In genomic region chr2:173151671-173152398, GRCh38 we compare ENCODE assay signal across 10 cellular contexts.
DNase-seq lines count a peak whose midpoint lies in the region; ATAC-seq lines count a peak whose summit lies in the region.
"Had no signal": no experiment of that assay in that cellular context is flagged by ENCODE, and none has a peak within 500 bp of the region (broad histone marks: within the 10 kb centered on the region; RNA-seq: fewer than 3 reads in every experiment).

No MANE protein-coding gene starts in this region.

- H3K4me1 Mint-ChIP-seq in T-helper 17 cell, result peaks cover 6% of the 10 kb centered on the region

- peaks cover 7% of the 10 kb centered on the region for H3K27me3 Mint-ChIP-seq in T-helper 17 cell

- no peak overlapping the region for H3K4me3 Mint-ChIP-seq in T-helper 17 cell

- ATAC-seq in GM21825 (IDR thresholded peaks at IDR 0.05; ENCODE audit: unreplicated experiment) (peak; percentile 60), T-helper 17 cell (no peak), GM19455 (IDR thresholded peaks at IDR 0.05; ENCODE audit: unreplicated experiment) (no peak), HG02571 (IDR thresholded peaks at IDR 0.05; ENCODE audit: unreplicated experiment) (no peak)
- ATAC-seq: Right ventricle myocardium inferior had no signal

- H3K9me3 ChIP-seq in T-helper 17 cell (ENCODE audit: control insufficient read depth, low read length, poor library complexity, severe bottlenecking), result no peaks in the 10 kb centered on the region
- H3K9me3 ChIP-seq: tibial nerve had no signal

- no peaks in the 10 kb centered on the region for H3K36me3 Mint-ChIP-seq in T-helper 17 cell (ENCODE audit: low read depth)

- DNase-seq in GM03348 (ENCODE audit: low spot score), result peak; percentile 40
- peak; percentile 87 for DNase-seq in NCI-H460 (ENCODE audit: extremely low read depth, low read depth)
- DNase-seq in fibroblast of the conjunctiva (ENCODE audit: low read depth), result peak; percentile 42
- DNase-seq in T-helper 17 cell, result no peak
- DNase-seq in cerebellar cortex (ENCODE audit: low spot score), result no peak

- no peak overlapping the region for H3K27ac Mint-ChIP-seq in T-helper 17 cell

Comparison
In these comparisons a context has a peak if more than half of its experiments do, and no peak if none do; other contexts are left out.
1. DNase-seq: peak in GM03348 (single experiment), NCI-H460 (single experiment) and fibroblast of the conjunctiva (single experiment); none in T-helper 17 cell (0 of 3) and cerebellar cortex (single experiment).